Comparison of ENCODE assay signal across 11 cellular contexts in genomic region chr16:61228371-61228770, GRCh38.
"Had no signal": no experiment of that assay in that cellular context is flagged by ENCODE, and none has a peak within 500 bp of the region (broad histone marks: within the 10 kb centered on the region; RNA-seq: fewer than 3 reads in every experiment).

No MANE protein-coding gene starts in this region.

- H2AFZ ChIP-seq: GM23248, GM23338 had no signal

- ATAC-seq: GM23338, HCT116 had no signal

- DNase-seq: GM23248, GOT3, H7, H9, HCEC 1CT, HFFc6 had no signal

- H3K4me3 ChIP-seq: GM23248, GM23338, HAP-1 had no signal

- H3K27ac ChIP-seq: GM23248 had no signal

- H3K9me3 ChIP-seq: HAP-1 had no signal

- H3K9ac ChIP-seq: GM23248 had no signal

- H3K36me3 ChIP-seq: HAP-1 had no signal

- FAIRE-seq: H1, H54 had no signal

- H3K4me2 ChIP-seq: GM23338 had no signal
